25 cellular contexts compared by ENCODE assay signal in genomic region chr12:53667080-53667479, GRCh38.
"Had no signal": no experiment of that assay in that cellular context is flagged by ENCODE, and none has a peak within 500 bp of the region (broad histone marks: within the 10 kb centered on the region; RNA-seq: fewer than 3 reads in every experiment).

No MANE protein-coding gene starts in this region.

- H3K27me3 Mint-ChIP-seq: activated CD8-positive, alpha-beta memory T cell treated with anti-CD3 and anti-CD28 coated beads, Interleukin-2, amount 10 ng/mL, durations not matched to agents 7 days and 5 days; activated naive CD4-positive, alpha-beta T cell treated with anti-CD3 and anti-CD28 coated beads, Interleukin-2, amount 10 ng/mL, durations not matched to agents 7 days and 5 days; naive B cell; progenitor cell of endocrine pancreas; stimulated activated naive B cell treated with anti-CD40 and anti-IgM and Interleukin-4, amounts not matched to agents 10 μg/mL and 1 μg/mL and 100 μg/mL, for 72 hours had no signal

- H3K4me3 ChIP-seq: lung, ovary, stomach, thyroid gland, upper lobe of left lung, vagina had no signal

- H3K27me3 ChIP-seq: neutrophil, ovary, stomach, thyroid gland, upper lobe of left lung, vagina had no signal

- H3K9me3 Mint-ChIP-seq: activated naive CD4-positive, alpha-beta T cell treated with anti-CD3 and anti-CD28 coated beads, Interleukin-2, amount 10 ng/mL, durations not matched to agents 7 days and 5 days; naive B cell; nephron progenitor cell; stimulated activated naive B cell treated with anti-CD40 and anti-IgM and Interleukin-4, amounts not matched to agents 10 μg/mL and 1 μg/mL and 100 μg/mL, for 72 hours; T-helper 2 cell treated with Interferon-gamma antibody and Interleukin-4, amounts not matched to agents 5 μg/mL and 100 μg/mL, for 36 hours had no signal

- H3K4me1 ChIP-seq: thyroid gland, vagina had no signal

- H3K27ac ChIP-seq: epithelial cell of prostate, neutrophil, ovary, thyroid gland, upper lobe of left lung, vagina had no signal

- H3K4me3 Mint-ChIP-seq: activated CD8-positive, alpha-beta memory T cell treated with anti-CD3 and anti-CD28 coated beads, Interleukin-2, amount 10 ng/mL, durations not matched to agents 7 days and 5 days; activated naive CD4-positive, alpha-beta T cell treated with anti-CD3 and anti-CD28 coated beads, Interleukin-2, amount 10 ng/mL, durations not matched to agents 7 days and 5 days; naive B cell; nephron progenitor cell; stimulated activated naive B cell treated with anti-CD40 and anti-IgM and Interleukin-4, amounts not matched to agents 10 μg/mL and 1 μg/mL and 100 μg/mL, for 72 hours; T-helper 2 cell treated with Interferon-gamma antibody and Interleukin-4, amounts not matched to agents 5 μg/mL and 100 μg/mL, for 36 hours had no signal

- H3K9me3 ChIP-seq: neutrophil, ovary, stomach, thyroid gland, upper lobe of left lung, vagina had no signal

- H3K36me3 ChIP-seq: ovary had no signal

- DNase-seq: activated CD4-positive, alpha-beta T cell treated with anti-CD3 and anti-CD28 coated beads for 48 hours; activated CD4-positive, alpha-beta T cell treated with anti-CD3 and anti-CD28 coated beads, Interleukin-2, amount 50 U/mL, for 48 hours; activated CD8-positive, alpha-beta memory T cell treated with anti-CD3 and anti-CD28 coated beads, Interleukin-2, amount 10 ng/mL, durations not matched to agents 7 days and 5 days; activated effector memory CD4-positive, alpha-beta T cell treated with anti-CD3 and anti-CD28 coated beads, Interleukin-2, amount 50 U/mL, for 16 hours; activated naive CD4-positive, alpha-beta T cell treated with anti-CD3 and anti-CD28 coated beads, Interleukin-2, amount 10 ng/mL, durations not matched to agents 7 days and 5 days; amygdala; central memory CD4-positive, alpha-beta T cell; head of caudate nucleus; kidney glomerular epithelial cell; naive B cell; nephron progenitor cell; ovary; stimulated activated CD4-positive, alpha-beta T cell treated with anti-CD3 and anti-CD28 coated beads, Interleukin-15, amount 100 ng/mL, for 24 hours; stimulated activated CD4-positive, alpha-beta T cell treated with anti-CD3 and anti-CD28 coated beads, Interleukin-2, amount 100 ng/mL, for 24 hours; stimulated activated naive B cell treated with anti-CD40 and anti-IgM and Interleukin-4, amounts not matched to agents 10 μg/mL and 1 μg/mL and 100 μg/mL, for 72 hours; stomach; T-helper 1 cell; thyroid gland; upper lobe of left lung had no signal

- H3K27ac Mint-ChIP-seq: activated CD8-positive, alpha-beta memory T cell treated with anti-CD3 and anti-CD28 coated beads, Interleukin-2, amount 10 ng/mL, durations not matched to agents 7 days and 5 days; activated naive CD4-positive, alpha-beta T cell treated with anti-CD3 and anti-CD28 coated beads, Interleukin-2, amount 10 ng/mL, durations not matched to agents 7 days and 5 days; stimulated activated naive B cell treated with anti-CD40 and anti-IgM and Interleukin-4, amounts not matched to agents 10 μg/mL and 1 μg/mL and 100 μg/mL, for 72 hours; T-helper 2 cell treated with Interferon-gamma antibody and Interleukin-4, amounts not matched to agents 5 μg/mL and 100 μg/mL, for 36 hours had no signal
